Comparison of ENCODE assay signal across 11 cellular contexts in genomic region chr2:203730076-203730729, GRCh38. TPM values are rescaled to one million over a fixed set of nuclear protein-coding genes. Genes with fewer than 3 reads are reported as not detected.
A peak's percentile ranks its signal among the peaks of the same experiment; 100 is the strongest.
DNase-seq lines count a peak whose midpoint lies in the region; ATAC-seq and TF ChIP-seq lines count a peak whose summit lies in the region.
"Had no signal": no experiment of that assay in that cellular context is flagged by ENCODE, and none has a peak within 500 bp of the region (broad histone marks: within the 10 kb centered on the region; RNA-seq: fewer than 3 reads in every experiment).

No MANE protein-coding gene starts in this region.

- no peak overlapping the region for H3K4me3 ChIP-seq in OCI-LY7 (ENCODE audit: low read depth, low read length, poor library complexity, severe bottlenecking)
- H3K4me3 ChIP-seq: A549, tibial artery had no signal

- DNase-seq in activated CD4-positive, alpha-beta T cell treated with anti-CD3 and anti-CD28 coated beads for 36 hours: no peak
- DNase-seq in activated CD4-positive, alpha-beta T cell treated with anti-CD3 and anti-CD28 coated beads, Interleukin-2, amount 50 U/mL, for 1 hour: no peak
- DNase-seq in activated T-helper 1 cell treated with anti-CD3 and anti-CD28 coated beads, Interleukin-12 subunit alpha, Interleukin-12 subunit beta, Interleukin-2, Interleukin-4 antibody, amounts not matched to agents 30 ng/mL and 10 ng/mL and 1 ng/mL, durations not matched to agents 14 hours and 24 hours and 36 hours (ENCODE audit: low spot score): no peak
- DNase-seq in naive thymus-derived CD8-positive, alpha-beta T cell: no peak
- DNase-seq in OCI-LY7 (ENCODE audit: low spot score) (no peak), DMS114 treated with DMSO at 0.1 percent for 48 hours (lab: John Stamatoyannopoulos, UW; ENCODE audit: unreplicated experiment) (no peak)
- DNase-seq: NCI-H1092, tibial artery had no signal

- no peaks in the 10 kb centered on the region for H3K9me3 Mint-ChIP-seq in activated CD4-positive, alpha-beta T cell treated with anti-CD3 and anti-CD28 coated beads for 36 hours (ENCODE audit: low read depth)
- H3K9me3 Mint-ChIP-seq in activated T-helper 1 cell treated with anti-CD3 and anti-CD28 coated beads, Interleukin-12 subunit alpha, Interleukin-12 subunit beta, Interleukin-2, Interleukin-4 antibody, amounts not matched to agents 30 ng/mL and 10 ng/mL and 1 ng/mL, durations not matched to agents 14 hours and 24 hours and 36 hours: no peaks in the 10 kb centered on the region
- H3K9me3 Mint-ChIP-seq in naive thymus-derived CD8-positive, alpha-beta T cell: no peaks in the 10 kb centered on the region

- no peaks in the 10 kb centered on the region for H3K9me2 ChIP-seq in OCI-LY7 (ENCODE audit: insufficient read depth, low read length)

- H3K4me1 Mint-ChIP-seq in activated CD4-positive, alpha-beta T cell treated with anti-CD3 and anti-CD28 coated beads for 36 hours: peaks cover 93% of the 10 kb centered on the region
- peaks cover 92% of the 10 kb centered on the region for H3K4me1 Mint-ChIP-seq in activated T-helper 1 cell treated with anti-CD3 and anti-CD28 coated beads, Interleukin-12 subunit alpha, Interleukin-12 subunit beta, Interleukin-2, Interleukin-4 antibody, amounts not matched to agents 30 ng/mL and 10 ng/mL and 1 ng/mL, durations not matched to agents 14 hours and 24 hours and 36 hours (ENCODE audit: low read depth)
- peaks cover 40 to 86% (median 71%) of the 10 kb centered on the region in 4 donors for H3K4me1 Mint-ChIP-seq in naive thymus-derived CD8-positive, alpha-beta T cell

- H4K20me1 ChIP-seq in OCI-LY7 (ENCODE audit: insufficient read depth, low read length): no peaks in the 10 kb centered on the region

- intact Hi-C loops in activated CD4-positive, alpha-beta T cell treated with anti-CD3 and anti-CD28 coated beads for 36 hours (cut with DNase I, micrococcal nuclease): loop anchor here (1.0 to 10.0 kb wide), 15 partner anchors 11 to 1453 kb away; partner anchors contain the start of gene CD28 (in 2 of the 2)
- intact Hi-C loops in activated T-helper 1 cell treated with anti-CD3 and anti-CD28 coated beads, Interleukin-12 subunit alpha, Interleukin-12 subunit beta, Interleukin-2, Interleukin-4 antibody, amounts not matched to agents 30 ng/mL and 10 ng/mL and 1 ng/mL, durations not matched to agents 14 hours and 24 hours and 36 hours (cut with micrococcal nuclease): loop anchor here (1.0 to 5.0 kb wide), 16 partner anchors 8 to 287 kb away; no protein-coding TSS in a partner anchor
- intact Hi-C loops in OCI-LY7 (cut with micrococcal nuclease; ENCODE audit: unreplicated experiment): no loop called here

- CTCF ChIA-PET in activated CD4-positive, alpha-beta T cell treated with anti-CD3 and anti-CD28 coated beads for 36 hours (lab: Charles Lee): interaction anchor here (0.8 to 7.0 kb wide), 19 partner anchors 10 to 220 kb away, joined by 3 to 72 read pairs (median 4); no protein-coding TSS in a partner anchor
- CTCF ChIA-PET in OCI-LY7 (lab: Charles Lee; ENCODE audit: unreplicated experiment): no interaction called here

- H3K9me3 ChIP-seq in OCI-LY7 (ENCODE audit: low read length): no peaks in the 10 kb centered on the region
- H3K9me3 ChIP-seq: A549, tibial artery had no signal

- peaks cover 89% of the 10 kb centered on the region for H3K36me3 Mint-ChIP-seq in activated CD4-positive, alpha-beta T cell treated with anti-CD3 and anti-CD28 coated beads for 36 hours (ENCODE audit: low read depth)
- H3K36me3 Mint-ChIP-seq in activated T-helper 1 cell treated with anti-CD3 and anti-CD28 coated beads, Interleukin-12 subunit alpha, Interleukin-12 subunit beta, Interleukin-2, Interleukin-4 antibody, amounts not matched to agents 30 ng/mL and 10 ng/mL and 1 ng/mL, durations not matched to agents 14 hours and 24 hours and 36 hours (ENCODE audit: low read depth): peaks cover 77% of the 10 kb centered on the region
- peaks cover 38 to 88% (median 76%) of the 10 kb centered on the region in 3 donors for H3K36me3 Mint-ChIP-seq in naive thymus-derived CD8-positive, alpha-beta T cell

- H3K4me1 ChIP-seq in OCI-LY7 (ENCODE audit: insufficient read depth, low read length, poor library complexity, severe bottlenecking): peaks cover 13% of the 10 kb centered on the region
- H3K4me1 ChIP-seq: A549, tibial artery had no signal

- no peak overlapping the region for H3K4me2 ChIP-seq in OCI-LY7 (ENCODE audit: low read length)
- H3K4me2 ChIP-seq: A549 had no signal

- peak; percentile 50 for ATAC-seq in activated CD4-positive, alpha-beta T cell treated with anti-CD3 and anti-CD28 coated beads for 36 hours
- ATAC-seq in HG02610 (IDR thresholded peaks at IDR 0.05; ENCODE audit: unreplicated experiment) (peak; percentile 93), HG02840 (IDR thresholded peaks at IDR 0.05; ENCODE audit: low FRiP score, unreplicated experiment) (no peak)
- peak in 1 of 2 donors; percentile 33 for ATAC-seq in naive thymus-derived CD8-positive, alpha-beta T cell
- ATAC-seq: A549 had no signal

- POLR2A ChIA-PET in activated CD4-positive, alpha-beta T cell treated with anti-CD3 and anti-CD28 coated beads for 36 hours (lab: Charles Lee): interaction anchor here (0.6 to 1.9 kb wide), 20 partner anchors 10 to 276 kb away, joined by 3 to 44 read pairs (median 6); partner anchors contain the start of genes CD28 and CTLA4
- POLR2A ChIA-PET in naive thymus-derived CD8-positive, alpha-beta T cell (lab: Charles Lee): interaction anchor here (0.5 to 5.9 kb wide), 4 partner anchors 10 to 22 kb away, joined by 3 to 77 read pairs (median 18); no protein-coding TSS in a partner anchor
- POLR2A ChIA-PET in OCI-LY7 (lab: Charles Lee): interaction anchor here (0.9 to 1.8 kb wide), 3 partner anchors 10 to 15 kb away, joined by 3 to 6 read pairs (median 4); no protein-coding TSS in a partner anchor

- BruUV-seq in OCI-LY7 (replicated peaks; lab: Mats Ljungman, UMichigan): no TSS peak

- H3K36me3 ChIP-seq in OCI-LY7 (ENCODE audit: insufficient read depth, low read length): peaks cover 87% of the 10 kb centered on the region
- H3K36me3 ChIP-seq: tibial artery had no signal

- no peaks in the 10 kb centered on the region for H3K79me2 ChIP-seq in OCI-LY7 (ENCODE audit: insufficient read depth, low read depth, low read length)

- H3K27ac ChIP-seq in OCI-LY7 (ENCODE audit: low read depth, low read length, poor library complexity, severe bottlenecking): no peak overlapping the region
- H3K27ac ChIP-seq: A549, tibial artery had no signal

- peak overlapping the region; percentile 46 for H3K4me3 Mint-ChIP-seq in activated CD4-positive, alpha-beta T cell treated with anti-CD3 and anti-CD28 coated beads for 36 hours
- H3K4me3 Mint-ChIP-seq in activated T-helper 1 cell treated with anti-CD3 and anti-CD28 coated beads, Interleukin-12 subunit alpha, Interleukin-12 subunit beta, Interleukin-2, Interleukin-4 antibody, amounts not matched to agents 30 ng/mL and 10 ng/mL and 1 ng/mL, durations not matched to agents 14 hours and 24 hours and 36 hours: peak overlapping the region; percentile 32
- peak overlapping the region in 6 of 10 donors; percentile 4 to 42 (median 28) for H3K4me3 Mint-ChIP-seq in naive thymus-derived CD8-positive, alpha-beta T cell

- TF ChIP-seq CTCF in OCI-LY7 (conservative IDR thresholded peaks at IDR 0.05; ENCODE audit: low read length): no peak

- H2AFZ ChIP-seq in OCI-LY7 (ENCODE audit: low read length): no peak overlapping the region

- peak overlapping the region; percentile 99 for H3K27ac Mint-ChIP-seq in activated CD4-positive, alpha-beta T cell treated with anti-CD3 and anti-CD28 coated beads for 36 hours
- peak overlapping the region; percentile 97 for H3K27ac Mint-ChIP-seq in activated T-helper 1 cell treated with anti-CD3 and anti-CD28 coated beads, Interleukin-12 subunit alpha, Interleukin-12 subunit beta, Interleukin-2, Interleukin-4 antibody, amounts not matched to agents 30 ng/mL and 10 ng/mL and 1 ng/mL, durations not matched to agents 14 hours and 24 hours and 36 hours
- H3K27ac Mint-ChIP-seq in naive thymus-derived CD8-positive, alpha-beta T cell: peak overlapping the region; percentile 2 to 98 (median 43)

- H3K27me3 Mint-ChIP-seq in activated CD4-positive, alpha-beta T cell treated with anti-CD3 and anti-CD28 coated beads for 36 hours: no peaks in the 10 kb centered on the region
- no peaks in the 10 kb centered on the region for H3K27me3 Mint-ChIP-seq in activated T-helper 1 cell treated with anti-CD3 and anti-CD28 coated beads, Interleukin-12 subunit alpha, Interleukin-12 subunit beta, Interleukin-2, Interleukin-4 antibody, amounts not matched to agents 30 ng/mL and 10 ng/mL and 1 ng/mL, durations not matched to agents 14 hours and 24 hours and 36 hours (ENCODE audit: insufficient read depth)
- H3K27me3 Mint-ChIP-seq in naive thymus-derived CD8-positive, alpha-beta T cell: no peaks in the 10 kb centered on the region

RNA-seq across cellular contexts. Expression of gene CD28, which starts 23.8 kb away (rescaled TPM):
- total RNA-seq in activated CD4-positive, alpha-beta T cell treated with anti-CD3 and anti-CD28 coated beads for 36 hours: 100 to 1,000 TPM; 175 TPM
- total RNA-seq in activated T-helper 1 cell treated with anti-CD3 and anti-CD28 coated beads, Interleukin-12 subunit alpha, Interleukin-12 subunit beta, Interleukin-2, Interleukin-4 antibody, amounts not matched to agents 30 ng/mL and 10 ng/mL and 1 ng/mL, durations not matched to agents 14 hours and 24 hours and 36 hours: 132 and 133 TPM in 2 replicates
- total RNA-seq in naive thymus-derived CD8-positive, alpha-beta T cell: 100 to 1,000 TPM; 128 to 133 TPM
- 10 to 100 TPM; 15.8 to 32.0 (median 29.3) TPM for polyA plus RNA-seq in naive thymus-derived CD8-positive, alpha-beta T cell
- 0.49 and 0.92 TPM in 2 replicates for total RNA-seq in OCI-LY7 (2014; rRNA removed; shearing (Covaris generic))
- 22.3 and 44.6 TPM in 2 replicates for total RNA-seq in OCI-LY7 (2022)
- polyA plus RNA-seq: A549 had no signal

Comparison
In these comparisons a context has a peak if more than half of its experiments do, and no peak if none do; other contexts are left out.
1. H3K27ac Mint-ChIP-seq: peak in every context shown above with its lines; median percentile 99 in activated CD4-positive, alpha-beta T cell treated with anti-CD3 and anti-CD28 coated beads for 36 hours; 97 in activated T-helper 1 cell treated with anti-CD3 and anti-CD28 coated beads, Interleukin-12 subunit alpha, Interleukin-12 subunit beta, Interleukin-2, Interleukin-4 antibody, amounts not matched to agents 30 ng/mL and 10 ng/mL and 1 ng/mL, durations not matched to agents 14 hours and 24 hours and 36 hours; 43 in naive thymus-derived CD8-positive, alpha-beta T cell.